In the genomic region with DNA sequence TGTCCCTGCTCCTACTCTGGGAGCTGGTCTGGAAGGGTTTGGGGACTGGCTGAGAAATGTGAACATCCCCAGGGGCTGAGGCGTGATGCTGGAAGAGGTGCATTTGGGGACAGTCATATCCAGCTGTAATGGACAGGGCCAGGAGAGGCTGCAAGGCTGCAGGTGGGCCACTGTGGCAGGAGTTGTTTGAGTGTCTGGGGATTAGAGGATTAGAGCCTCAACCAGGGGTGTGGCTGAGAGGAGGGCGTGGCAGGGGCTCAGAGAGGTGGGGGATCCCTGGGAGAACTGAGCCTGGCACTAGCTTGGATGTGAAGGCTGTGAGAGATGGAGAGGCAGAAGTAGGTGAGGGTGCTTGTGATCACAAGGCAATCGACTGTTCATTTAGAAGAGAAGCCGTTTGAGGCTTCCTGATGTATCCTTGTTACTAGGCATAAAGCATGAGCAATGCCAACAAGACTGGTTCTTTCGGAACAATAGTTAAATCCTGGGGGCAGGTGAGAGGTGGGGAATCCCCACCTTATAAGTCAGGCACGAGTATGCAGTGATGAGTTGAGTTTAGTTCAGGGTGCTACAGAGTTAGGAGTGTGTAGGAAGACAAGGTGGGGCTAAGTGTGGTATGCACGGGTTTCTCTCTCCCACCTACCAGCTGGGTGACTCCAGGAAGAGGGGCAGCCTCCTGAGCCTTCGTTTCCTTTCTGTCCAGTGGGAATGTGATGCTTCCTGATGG, we compare ENCODE assay signal across 1 cellular context.
TF ChIP-seq lines count a peak whose summit lies in the region.

No MANE protein-coding gene starts in this region.

TF ChIP-seq in HEK293, 187 proteins besides CTCF, POLR2A, EP300 and RAD21:
- TF ChIP-seq ZNF214 (tag by site-specific recombination; IDR thresholded peaks at IDR 0.05; ENCODE audit: borderline replicate concordance) (no peak), ZNF133 (tag by site-specific recombination; IDR thresholded peaks at IDR 0.05) (no peak), ZIC2 (tag by site-specific recombination; IDR thresholded peaks at IDR 0.05) (peak; percentile 41; the same call in 1 of the 2 replicates), ZNF76 (tag by site-specific recombination; IDR thresholded peaks at IDR 0.05; ENCODE audit: borderline replicate concordance, low read depth) (no peak), WT1 (tag by site-specific recombination; IDR thresholded peaks at IDR 0.05) (no peak), KLF1 (tag by site-specific recombination; IDR thresholded peaks at IDR 0.05) (peak; percentile 91), ZBTB48 (tag by site-specific recombination; IDR thresholded peaks at IDR 0.05) (no peak), ZFHX2 (tag by site-specific recombination; conservative IDR thresholded peaks at IDR 0.05) (peak; percentile 50), ZNF843 (tag by site-specific recombination; IDR thresholded peaks at IDR 0.05) (no peak), KLF8 (tag by site-specific recombination; IDR thresholded peaks at IDR 0.05) (no peak), ZNF544 (tag by site-specific recombination; IDR thresholded peaks at IDR 0.05) (no peak), ZNF707 (tag by site-specific recombination; IDR thresholded peaks at IDR 0.05) (no peak), ZNF660 (tag by site-specific recombination; IDR thresholded peaks at IDR 0.05) (no peak), ZNF24 (tag by site-specific recombination; IDR thresholded peaks at IDR 0.05) (no peak), ZNF248 (tag by site-specific recombination; IDR thresholded peaks at IDR 0.05) (no peak), TRIM28 (IDR thresholded peaks at IDR 0.05; ENCODE audit: borderline replicate concordance, low read length) (no peak), GLIS1 (tag by site-specific recombination; IDR thresholded peaks at IDR 0.05) (peak; percentile 61), ZBTB21 (tag by site-specific recombination; IDR thresholded peaks at IDR 0.05) (no peak), SP7 (tag by site-specific recombination; IDR thresholded peaks at IDR 0.05) (no peak), RBAK (tag by site-specific recombination; IDR thresholded peaks at IDR 0.05) (no peak), OVOL3 (tag by site-specific recombination; IDR thresholded peaks at IDR 0.05) (no peak), ZNF416 (tag by site-specific recombination; IDR thresholded peaks at IDR 0.05) (no peak), ZNF146 (tag by site-specific recombination; IDR thresholded peaks at IDR 0.05) (no peak), EGR2 (tag by site-specific recombination; IDR thresholded peaks at IDR 0.05; ENCODE audit: low read depth) (peak; percentile 40; the same call in 1 of the 2 replicates), ZNF514 (tag by site-specific recombination; IDR thresholded peaks at IDR 0.05) (no peak), ZNF433 (tag by site-specific recombination; IDR thresholded peaks at IDR 0.05; ENCODE audit: low read depth) (no peak), OSR2 (tag by site-specific recombination; IDR thresholded peaks at IDR 0.05) (peak; percentile 55), ZNF202 (tag by site-specific recombination; IDR thresholded peaks at IDR 0.05; ENCODE audit: borderline replicate concordance) (no peak), ZNF394 (tag by site-specific recombination; IDR thresholded peaks at IDR 0.05; ENCODE audit: borderline replicate concordance) (no peak)
- TF ChIP-seq, protein P1, sequence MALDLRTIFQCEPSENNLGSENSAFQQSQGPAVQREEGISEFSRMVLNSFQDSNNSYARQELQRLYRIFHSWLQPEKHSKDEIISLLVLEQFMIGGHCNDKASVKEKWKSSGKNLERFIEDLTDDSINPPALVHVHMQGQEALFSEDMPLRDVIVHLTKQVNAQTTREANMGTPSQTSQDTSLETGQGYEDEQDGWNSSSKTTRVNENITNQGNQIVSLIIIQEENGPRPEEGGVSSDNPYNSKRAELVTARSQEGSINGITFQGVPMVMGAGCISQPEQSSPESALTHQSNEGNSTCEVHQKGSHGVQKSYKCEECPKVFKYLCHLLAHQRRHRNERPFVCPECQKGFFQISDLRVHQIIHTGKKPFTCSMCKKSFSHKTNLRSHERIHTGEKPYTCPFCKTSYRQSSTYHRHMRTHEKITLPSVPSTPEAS (tag by site-specific recombination; IDR thresholded peaks at IDR 0.05): no peak
- TF ChIP-seq, protein P2, sequence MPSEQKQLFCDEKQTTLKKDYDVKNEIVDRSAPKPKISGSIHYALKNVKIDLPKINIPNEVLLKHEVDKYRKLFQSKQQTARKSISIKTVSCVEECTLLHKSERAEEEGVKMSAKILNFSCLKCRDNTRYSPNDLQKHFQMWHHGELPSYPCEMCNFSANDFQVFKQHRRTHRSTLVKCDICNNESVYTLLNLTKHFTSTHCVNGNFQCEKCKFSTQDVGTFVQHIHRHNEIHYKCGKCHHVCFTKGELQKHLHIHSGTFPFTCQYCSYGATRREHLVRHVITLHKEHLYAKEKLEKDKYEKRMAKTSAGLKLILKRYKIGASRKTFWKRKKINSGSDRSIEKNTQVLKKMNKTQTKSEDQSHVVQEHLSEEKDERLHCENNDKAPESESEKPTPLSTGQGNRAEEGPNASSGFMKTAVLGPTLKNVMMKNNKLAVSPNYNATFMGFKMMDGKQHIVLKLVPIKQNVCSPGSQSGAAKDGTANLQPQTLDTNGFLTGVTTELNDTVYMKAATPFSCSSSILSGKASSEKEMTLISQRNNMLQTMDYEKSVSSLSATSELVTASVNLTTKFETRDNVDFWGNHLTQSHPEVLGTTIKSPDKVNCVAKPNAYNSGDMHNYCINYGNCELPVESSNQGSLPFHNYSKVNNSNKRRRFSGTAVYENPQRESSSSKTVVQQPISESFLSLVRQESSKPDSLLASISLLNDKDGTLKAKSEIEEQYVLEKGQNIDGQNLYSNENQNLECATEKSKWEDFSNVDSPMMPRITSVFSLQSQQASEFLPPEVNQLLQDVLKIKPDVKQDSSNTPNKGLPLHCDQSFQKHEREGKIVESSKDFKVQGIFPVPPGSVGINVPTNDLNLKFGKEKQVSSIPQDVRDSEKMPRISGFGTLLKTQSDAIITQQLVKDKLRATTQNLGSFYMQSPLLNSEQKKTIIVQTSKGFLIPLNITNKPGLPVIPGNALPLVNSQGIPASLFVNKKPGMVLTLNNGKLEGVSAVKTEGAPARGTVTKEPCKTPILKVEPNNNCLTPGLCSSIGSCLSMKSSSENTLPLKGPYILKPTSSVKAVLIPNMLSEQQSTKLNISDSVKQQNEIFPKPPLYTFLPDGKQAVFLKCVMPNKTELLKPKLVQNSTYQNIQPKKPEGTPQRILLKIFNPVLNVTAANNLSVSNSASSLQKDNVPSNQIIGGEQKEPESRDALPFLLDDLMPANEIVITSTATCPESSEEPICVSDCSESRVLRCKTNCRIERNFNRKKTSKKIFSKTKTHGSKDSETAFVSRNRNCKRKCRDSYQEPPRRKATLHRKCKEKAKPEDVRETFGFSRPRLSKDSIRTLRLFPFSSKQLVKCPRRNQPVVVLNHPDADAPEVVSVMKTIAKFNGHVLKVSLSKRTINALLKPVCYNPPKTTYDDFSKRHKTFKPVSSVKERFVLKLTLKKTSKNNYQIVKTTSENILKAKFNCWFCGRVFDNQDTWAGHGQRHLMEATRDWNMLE (tag by site-specific recombination; conservative IDR thresholded peaks at IDR 0.05; ENCODE audit: low read depth): no peak
- TF ChIP-seq, protein P3, sequence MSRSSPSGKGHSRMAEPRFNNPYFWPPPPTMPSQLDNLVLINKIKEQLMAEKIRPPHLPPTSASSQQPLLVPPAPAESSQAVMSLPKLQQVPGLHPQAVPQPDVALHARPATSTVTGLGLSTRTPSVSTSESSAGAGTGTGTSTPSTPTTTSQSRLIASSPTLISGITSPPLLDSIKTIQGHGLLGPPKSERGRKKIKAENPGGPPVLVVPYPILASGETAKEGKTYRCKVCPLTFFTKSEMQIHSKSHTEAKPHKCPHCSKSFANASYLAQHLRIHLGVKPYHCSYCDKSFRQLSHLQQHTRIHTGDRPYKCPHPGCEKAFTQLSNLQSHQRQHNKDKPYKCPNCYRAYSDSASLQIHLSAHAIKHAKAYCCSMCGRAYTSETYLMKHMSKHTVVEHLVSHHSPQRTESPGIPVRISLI (tag by site-specific recombination; IDR thresholded peaks at IDR 0.05): no peak
- TF ChIP-seq, protein P4, sequence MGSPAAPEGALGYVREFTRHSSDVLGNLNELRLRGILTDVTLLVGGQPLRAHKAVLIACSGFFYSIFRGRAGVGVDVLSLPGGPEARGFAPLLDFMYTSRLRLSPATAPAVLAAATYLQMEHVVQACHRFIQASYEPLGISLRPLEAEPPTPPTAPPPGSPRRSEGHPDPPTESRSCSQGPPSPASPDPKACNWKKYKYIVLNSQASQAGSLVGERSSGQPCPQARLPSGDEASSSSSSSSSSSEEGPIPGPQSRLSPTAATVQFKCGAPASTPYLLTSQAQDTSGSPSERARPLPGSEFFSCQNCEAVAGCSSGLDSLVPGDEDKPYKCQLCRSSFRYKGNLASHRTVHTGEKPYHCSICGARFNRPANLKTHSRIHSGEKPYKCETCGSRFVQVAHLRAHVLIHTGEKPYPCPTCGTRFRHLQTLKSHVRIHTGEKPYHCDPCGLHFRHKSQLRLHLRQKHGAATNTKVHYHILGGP (tag by site-specific recombination; IDR thresholded peaks at IDR 0.05): no peak
- TF ChIP-seq, protein P5, sequence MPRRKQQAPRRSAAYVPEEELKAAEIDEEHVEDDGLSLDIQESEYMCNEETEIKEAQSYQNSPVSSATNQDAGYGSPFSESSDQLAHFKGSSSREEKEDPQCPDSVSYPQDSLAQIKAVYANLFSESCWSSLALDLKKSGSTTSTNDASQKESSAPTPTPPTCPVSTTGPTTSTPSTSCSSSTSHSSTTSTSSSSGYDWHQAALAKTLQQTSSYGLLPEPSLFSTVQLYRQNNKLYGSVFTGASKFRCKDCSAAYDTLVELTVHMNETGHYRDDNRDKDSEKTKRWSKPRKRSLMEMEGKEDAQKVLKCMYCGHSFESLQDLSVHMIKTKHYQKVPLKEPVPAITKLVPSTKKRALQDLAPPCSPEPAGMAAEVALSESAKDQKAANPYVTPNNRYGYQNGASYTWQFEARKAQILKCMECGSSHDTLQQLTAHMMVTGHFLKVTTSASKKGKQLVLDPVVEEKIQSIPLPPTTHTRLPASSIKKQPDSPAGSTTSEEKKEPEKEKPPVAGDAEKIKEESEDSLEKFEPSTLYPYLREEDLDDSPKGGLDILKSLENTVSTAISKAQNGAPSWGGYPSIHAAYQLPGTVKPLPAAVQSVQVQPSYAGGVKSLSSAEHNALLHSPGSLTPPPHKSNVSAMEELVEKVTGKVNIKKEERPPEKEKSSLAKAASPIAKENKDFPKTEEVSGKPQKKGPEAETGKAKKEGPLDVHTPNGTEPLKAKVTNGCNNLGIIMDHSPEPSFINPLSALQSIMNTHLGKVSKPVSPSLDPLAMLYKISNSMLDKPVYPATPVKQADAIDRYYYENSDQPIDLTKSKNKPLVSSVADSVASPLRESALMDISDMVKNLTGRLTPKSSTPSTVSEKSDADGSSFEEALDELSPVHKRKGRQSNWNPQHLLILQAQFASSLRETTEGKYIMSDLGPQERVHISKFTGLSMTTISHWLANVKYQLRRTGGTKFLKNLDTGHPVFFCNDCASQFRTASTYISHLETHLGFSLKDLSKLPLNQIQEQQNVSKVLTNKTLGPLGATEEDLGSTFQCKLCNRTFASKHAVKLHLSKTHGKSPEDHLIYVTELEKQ (tag by site-specific recombination; IDR thresholded peaks at IDR 0.05; ENCODE audit: borderline replicate concordance): no peak
